In genomic region chr18:57431512-57432080, GRCh38 we compare ENCODE assay signal across 19 cellular contexts. TPM values are rescaled to one million over a fixed set of nuclear protein-coding genes. Genes with fewer than 3 reads are reported as not detected.
"Had no signal": no experiment of that assay in that cellular context is flagged by ENCODE, and none has a peak within 500 bp of the region (broad histone marks: within the 10 kb centered on the region; RNA-seq: fewer than 3 reads in every experiment).

No MANE protein-coding gene starts in this region.

- H3K9me3 ChIP-seq: lower lobe of right lung had no signal

- H3K9me3 Mint-ChIP-seq: dendritic cell treated with granulocyte-macrophage colony-stimulating factor and Interleukin-4, amounts not matched to agents 40 ng/mL and 50 ng/mL, for 4 days had no signal

- H3K36me3 ChIP-seq: lower lobe of right lung, sigmoid colon had no signal

- DNase-seq: activated CD4-positive, alpha-beta T cell treated with anti-CD3 and anti-CD28 coated beads for 1 hour; activated CD4-positive, alpha-beta T cell treated with anti-CD3 and anti-CD28 coated beads, Interleukin-2, amount 50 U/mL, for 48 hours; activated gamma-delta T cell treated with Interleukin-2 at 50 U/mL for 16 hours; activated naive CD8-positive, alpha-beta T cell treated with anti-CD3 and anti-CD28 coated beads for 36 hours; activated T-cell treated with anti-CD3 and anti-CD28 coated beads, Interleukin-2, amount 50 U/mL, for 48 hours; anterior cingulate cortex; cerebellar nuclear complex; hypothalamus; immature natural killer cell; lower lobe of right lung; midbrain; naive B cell; nucleus accumbens; sigmoid colon; stimulated activated CD4-positive, alpha-beta T cell treated with anti-CD3 and anti-CD28 coated beads, Interleukin-12 subunit alpha, Interleukin-12 subunit beta, amount 100 ng/mL, for 4 hours; T-helper 17 cell had no signal

- H3K4me3 Mint-ChIP-seq: activated naive CD8-positive, alpha-beta T cell treated with anti-CD3 and anti-CD28 coated beads for 36 hours; dendritic cell treated with granulocyte-macrophage colony-stimulating factor and Interleukin-4, amounts not matched to agents 40 ng/mL and 50 ng/mL, for 4 days; stimulated activated naive CD8-positive, alpha-beta T cell treated with anti-CD3 and anti-CD28 coated beads, Interleukin-15, Interleukin-2, amounts not matched to agents 100 ng/mL and 50 ng/mL, for 24 hours; T-helper 17 cell had no signal

- H3K27ac Mint-ChIP-seq: activated naive CD8-positive, alpha-beta T cell treated with anti-CD3 and anti-CD28 coated beads for 36 hours; dendritic cell treated with granulocyte-macrophage colony-stimulating factor and Interleukin-4, amounts not matched to agents 40 ng/mL and 50 ng/mL, for 4 days; immature natural killer cell; stimulated activated naive CD8-positive, alpha-beta T cell treated with anti-CD3 and anti-CD28 coated beads, Interleukin-15, Interleukin-2, amounts not matched to agents 100 ng/mL and 50 ng/mL, for 24 hours; T-helper 17 cell had no signal

- ATAC-seq: esophagus mucosa, lower lobe of right lung, T-helper 17 cell had no signal

- H3K4me3 ChIP-seq: lower lobe of right lung, sigmoid colon had no signal

- H3K27ac ChIP-seq: lower lobe of right lung, sigmoid colon had no signal

RNA-seq across cellular contexts. Expression of gene ONECUT2, which starts 3.6 kb away (rescaled TPM):
- total RNA-seq: activated naive CD8-positive, alpha-beta T cell treated with anti-CD3 and anti-CD28 coated beads for 36 hours; T-helper 17 cell had no signal
- polyA plus RNA-seq: immature natural killer cell had no signal
